In genomic region chr15:92938387-92938786, GRCh38 we compare ENCODE assay signal across 13 cellular contexts. TPM values are rescaled to one million over a fixed set of nuclear protein-coding genes. Genes with fewer than 3 reads are reported as not detected.
A peak's percentile ranks its signal among the peaks of the same experiment; 100 is the strongest.
DNase-seq lines count a peak whose midpoint lies in the region; ATAC-seq and TF ChIP-seq lines count a peak whose summit lies in the region.
"Had no signal": no experiment of that assay in that cellular context is flagged by ENCODE, and none has a peak within 500 bp of the region (broad histone marks: within the 10 kb centered on the region; RNA-seq: fewer than 3 reads in every experiment).

No MANE protein-coding gene starts in this region.

- H3K27me3 ChIP-seq in SK-N-SH (ENCODE audit: insufficient read depth) (no peaks in the 10 kb centered on the region), MM.1S (replicated peaks; ENCODE audit: insufficient read depth, low read length) (no peaks in the 10 kb centered on the region)

- peaks cover 82% of the 10 kb centered on the region for H3K79me2 ChIP-seq in SK-N-SH (ENCODE audit: insufficient read depth)
- peaks cover 30% of the 10 kb centered on the region for H3K79me2 ChIP-seq in MM.1S (ENCODE audit: low read length)

- TF ChIP-seq CTCF in SK-N-SH (IDR thresholded peaks at IDR 0.05) (peak; percentile 43), MM.1S (IDR thresholded peaks at IDR 0.05; ENCODE audit: low read length) (peak; percentile 23; the same call in 1 of the 2 replicates), retinal pigment epithelial cell (conservative IDR thresholded peaks at IDR 0.05; ENCODE audit: low read depth, low read length) (peak; percentile 43)

- WGBS in SK-N-SH (ENCODE audit: low lambda C conversion rate), result 97% methylated on average over 2 of the region's 2 CpGs

- H3K4me1 ChIP-seq in SK-N-SH (ENCODE audit: control insufficient read depth in 1 of 2, insufficient read depth in 2 of 2, low read depth in 1 of 2, low read length in 1 of 2) (peaks cover 6 to 10% of the 10 kb centered on the region in 2 experiments; a peak in 3 of 4 replicates), MM.1S (ENCODE audit: low read length) (no peaks in the 10 kb centered on the region)

- H3K27ac ChIP-seq in SK-N-SH (ENCODE audit: low read depth in 2 of 2, low read length in 1 of 2) (peak overlapping the region in 1 of 2 experiments; percentile 0; a peak in 1 of 4 replicates), MM.1S (ENCODE audit: low read length) (no peak overlapping the region)

- H3K4me3 Mint-ChIP-seq in effector memory CD8-positive, alpha-beta T cell, result no peak overlapping the region

- H3K9me2 ChIP-seq in SK-N-SH (no peaks in the 10 kb centered on the region), MM.1S (replicated peaks; ENCODE audit: insufficient read depth, low read length) (no peaks in the 10 kb centered on the region)

- H3K36me3 Mint-ChIP-seq in effector memory CD8-positive, alpha-beta T cell (ENCODE audit: insufficient read depth), result peaks cover 94% of the 10 kb centered on the region

- H3K4me3 ChIP-seq in SK-N-SH (ENCODE audit: low read depth in 2 of 2, low read length in 1 of 2), result no peak overlapping the region
- no peak overlapping the region for H3K4me3 ChIP-seq in MM.1S (ENCODE audit: low read length)
- no peak overlapping the region for H3K4me3 ChIP-seq in retinal pigment epithelial cell (ENCODE audit: low read length)

- DNase-seq in SK-N-SH, result no peak
- DNase-seq in MM.1S, result no peak
- DNase-seq in effector memory CD8-positive, alpha-beta T cell, result no peak
- DNase-seq in retinal pigment epithelial cell (ENCODE audit: low read depth), result no peak
- DNase-seq in GOT3 (lab: John Stamatoyannopoulos, UW), result no peak
- no peak for DNase-seq in AG08396 (ENCODE audit: low spot score)
- no peak for DNase-seq in NCI-H146 (lab: John Stamatoyannopoulos, UW)
- DNase-seq: activated T-cell treated with anti-CD3 and anti-CD28 coated beads, Interleukin-2, amount 50 U/mL, for 48 hours; cerebellar nuclear complex; kidney; naive thymus-derived CD8-positive, alpha-beta T cell; stimulated activated naive CD4-positive, alpha-beta T cell treated with Interleukin-2 at 50 U/mL for 16 hours had no signal

- H2AFZ ChIP-seq in SK-N-SH (ENCODE audit: low read depth) (no peak overlapping the region), MM.1S (ENCODE audit: low read length) (no peak overlapping the region)

- H3K4me1 Mint-ChIP-seq in effector memory CD8-positive, alpha-beta T cell (ENCODE audit: low read depth in 2 of 2), result peaks cover 18 to 51% of the 10 kb centered on the region in 2 donors

- H3K36me3 ChIP-seq in SK-N-SH (replicated peaks in 1 of 2; ENCODE audit: control insufficient read depth in 1 of 2, insufficient read depth in 2 of 2, low read length in 1 of 2) (peaks cover 90 to 97% of the 10 kb centered on the region in 2 experiments), MM.1S (replicated peaks; ENCODE audit: insufficient read depth, low read length) (peaks cover 22% of the 10 kb centered on the region; the same call in 1 of the 2 replicates)

- H3K9ac ChIP-seq in SK-N-SH (no peak overlapping the region), MM.1S (ENCODE audit: low read length) (no peak overlapping the region)

- H3F3A ChIP-seq in SK-N-SH (replicated peaks; ENCODE audit: insufficient read depth) (peaks cover 42% of the 10 kb centered on the region), MM.1S (ENCODE audit: insufficient read depth, low read length) (no peaks in the 10 kb centered on the region; the same call in none of the 2 replicates)

- H3K9me3 ChIP-seq in SK-N-SH (no peaks in the 10 kb centered on the region), MM.1S (replicated peaks; ENCODE audit: insufficient read depth, low read length) (no peaks in the 10 kb centered on the region)

- H3K4me2 ChIP-seq in SK-N-SH (no peak overlapping the region), MM.1S (ENCODE audit: low read depth, low read length) (no peak overlapping the region)

- CTCF ChIA-PET in SK-N-SH (lab: Yijun Ruan, JAX), result interaction anchor here (1.1 to 3.2 kb wide), 4 partner anchors 10 to 142 kb away, joined by 3 to 12 read pairs (median 4); no protein-coding TSS in a partner anchor

- peaks cover 12% of the 10 kb centered on the region; the same call in 1 of the 2 replicates for H4K20me1 ChIP-seq in SK-N-SH (ENCODE audit: insufficient read depth)
- no peaks in the 10 kb centered on the region for H4K20me1 ChIP-seq in MM.1S (ENCODE audit: insufficient read depth, low read length)

- no peaks in the 10 kb centered on the region for H3K27me3 Mint-ChIP-seq in effector memory CD8-positive, alpha-beta T cell
- H3K27me3 Mint-ChIP-seq: naive thymus-derived CD8-positive, alpha-beta T cell had no signal

- peak overlapping the region; percentile 82 to 83 for H3K27ac Mint-ChIP-seq in effector memory CD8-positive, alpha-beta T cell

- no peak for TF ChIP-seq RAD21 in SK-N-SH (IDR thresholded peaks at IDR 0.05; ENCODE audit: low read length)

- no peak for ATAC-seq in SK-N-SH treated with all-trans-retinoic acid at 6 μM for 48 hours
- peak; percentile 27 for ATAC-seq in effector memory CD8-positive, alpha-beta T cell (replicated peaks)
- ATAC-seq: naive thymus-derived CD8-positive, alpha-beta T cell had no signal

- no peak for TF ChIP-seq EP300 in SK-N-SH (IDR thresholded peaks at IDR 0.05; ENCODE audit: borderline replicate concordance in 1 of 2, low read depth in 1 of 2, low read length in 1 of 2)

- POLR2A ChIA-PET in SK-N-SH (lab: Yijun Ruan, JAX), result no interaction called here

- H3K9me3 Mint-ChIP-seq in effector memory CD8-positive, alpha-beta T cell, result no peaks in the 10 kb centered on the region
- H3K9me3 Mint-ChIP-seq: naive thymus-derived CD8-positive, alpha-beta T cell had no signal

TF ChIP-seq in SK-N-SH, 30 proteins besides CTCF, POLR2A, EP300 and RAD21:
- TF ChIP-seq USF1 (IDR thresholded peaks at IDR 0.05; ENCODE audit: borderline replicate concordance, low read depth), result no peak
- TF ChIP-seq POLR2AphosphoS5 (IDR thresholded peaks at IDR 0.05; ENCODE audit: low read depth, low read length), result no peak
- TF ChIP-seq ELF1 (IDR thresholded peaks at IDR 0.05), result no peak
- TF ChIP-seq ZBTB33 (IDR thresholded peaks at IDR 0.05; ENCODE audit: borderline replicate concordance, low read depth), result no peak
- no peak for TF ChIP-seq RCOR1 (IDR thresholded peaks at IDR 0.05; ENCODE audit: low read length)
- no peak for TF ChIP-seq NFIC (IDR thresholded peaks at IDR 0.05; ENCODE audit: borderline replicate concordance)
TF ChIP-seq in SK-N-SH: peak in this region for 0.

TF ChIP-seq in SK-N-SH treated with all-trans-retinoic acid at 6 μM for 48 hours, 23 proteins besides CTCF, POLR2A, EP300 and RAD21 (continues in another document):
- TF ChIP-seq CSDC2 (CRISPR knock-in tag; IDR thresholded peaks at IDR 0.05), result no peak
- no peak for TF ChIP-seq ZNF70 (CRISPR knock-in tag; IDR thresholded peaks at IDR 0.05)
- no peak for TF ChIP-seq ZNF8 (CRISPR knock-in tag; IDR thresholded peaks at IDR 0.05)
- TF ChIP-seq ESRRG (CRISPR knock-in tag; IDR thresholded peaks at IDR 0.05), result no peak
- no peak for TF ChIP-seq ISL1 (CRISPR knock-in tag; IDR thresholded peaks at IDR 0.05)
- TF ChIP-seq RARB (CRISPR knock-in tag; IDR thresholded peaks at IDR 0.05), result no peak
- TF ChIP-seq ZFP3 (CRISPR knock-in tag; IDR thresholded peaks at IDR 0.05), result no peak
- no peak for TF ChIP-seq PATZ1 (CRISPR knock-in tag; IDR thresholded peaks at IDR 0.05; ENCODE audit: borderline replicate concordance)
- TF ChIP-seq SNAI2 (CRISPR knock-in tag; IDR thresholded peaks at IDR 0.05), result no peak
- TF ChIP-seq TCF4 (CRISPR knock-in tag; IDR thresholded peaks at IDR 0.05; ENCODE audit: borderline replicate concordance), result no peak
- TF ChIP-seq CSRNP3 (CRISPR knock-in tag; IDR thresholded peaks at IDR 0.05), result no peak
- TF ChIP-seq TOX (CRISPR knock-in tag; IDR thresholded peaks at IDR 0.05; ENCODE audit: borderline replicate concordance), result no peak

RNA-seq across cellular contexts. Expression of gene CHD2, which starts 38.3 kb away (rescaled TPM):
- polyA plus RNA-seq in SK-N-SH (2012; rRNA removed), result 25.3 and 28.6 TPM in 2 replicates
- polyA plus RNA-seq in SK-N-SH (2012; cell fraction: cytosol; rRNA removed), result 21.5 and 21.8 TPM in 2 replicates
- 73.6 and 98.5 TPM in 2 replicates for polyA plus RNA-seq in SK-N-SH (2012; cell fraction: nucleus; rRNA removed)
